In the genomic region with DNA sequence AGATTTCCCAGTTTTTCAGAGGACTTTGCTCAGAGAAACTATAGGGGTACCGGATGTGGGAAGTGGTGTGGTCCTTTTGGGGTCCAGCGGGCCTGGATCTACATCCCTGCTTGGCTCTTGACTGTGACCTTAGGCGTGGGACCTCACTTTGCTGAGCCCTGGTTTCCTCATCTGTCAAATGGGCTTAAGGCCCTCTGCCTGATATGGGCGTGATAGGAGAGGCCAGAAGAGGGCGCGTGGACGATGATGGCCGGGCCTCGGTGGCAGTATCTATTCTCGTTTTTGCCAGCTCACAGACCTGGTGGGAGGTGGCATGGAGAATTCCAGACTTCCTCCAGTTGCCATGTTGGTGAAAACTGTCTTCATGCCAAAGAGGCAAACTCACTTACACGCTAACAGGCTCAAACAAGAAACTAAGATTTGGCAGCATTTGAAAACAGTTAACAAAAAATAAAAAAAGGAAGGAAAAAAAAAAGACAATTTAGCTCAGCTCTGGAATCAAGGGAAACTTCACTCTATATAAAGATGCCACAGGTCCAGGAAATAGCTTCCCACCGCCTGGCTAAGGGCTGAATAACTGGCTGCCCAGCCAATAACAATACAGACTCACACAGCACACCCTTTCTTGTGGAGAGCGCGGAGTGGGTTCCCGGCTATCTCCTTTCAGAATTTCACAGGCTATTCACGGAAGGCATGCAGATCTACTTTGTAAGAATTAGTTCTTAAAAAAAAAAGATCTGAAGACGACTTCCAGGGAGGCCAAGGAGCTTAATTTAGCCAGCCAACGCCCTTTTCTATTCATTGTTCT, we compare ENCODE assay signal across 9 cellular contexts. TPM values are rescaled to one million over a fixed set of nuclear protein-coding genes. Genes with fewer than 3 reads are reported as not detected.
A peak's percentile ranks its signal among the peaks of the same experiment; 100 is the strongest.
DNase-seq lines count a peak whose midpoint lies in the region; ATAC-seq and TF ChIP-seq lines count a peak whose summit lies in the region.
"Had no signal": no experiment of that assay in that cellular context is flagged by ENCODE, and none has a peak within 500 bp of the region (broad histone marks: within the 10 kb centered on the region; RNA-seq: fewer than 3 reads in every experiment).

No MANE protein-coding gene starts in this region.

- H3K4me1 Mint-ChIP-seq in memory B cell = peaks cover 15% of the 10 kb centered on the region

- peak overlapping the region in 57 of 59 donors; percentile 34 to 95 (median 86) for H3K27ac ChIP-seq in dorsolateral prefrontal cortex
- H3K27ac ChIP-seq in uterus = peak overlapping the region; percentile 94 to 95
- H3K27ac ChIP-seq: HL-60 had no signal

- CTCF ChIA-PET in BJ (lab: Yijun Ruan, JAX) = interaction anchor here (0.6 to 3.6 kb wide), 21 partner anchors 8 to 1255 kb away, joined by 3 to 34 read pairs (median 3); partner anchors contain the start of gene RPL26L1

- H3K36me3 Mint-ChIP-seq in memory B cell = peaks cover 4% of the 10 kb centered on the region

- TF ChIP-seq POLR2A in uterus (IDR thresholded peaks at IDR 0.05) = no peak

- peaks cover 34% of the 10 kb centered on the region for H3K27me3 Mint-ChIP-seq in memory B cell

- H3K27me3 ChIP-seq in BJ (ENCODE audit: control insufficient read depth, insufficient read depth, low read length) (no peaks in the 10 kb centered on the region), dorsolateral prefrontal cortex (no peaks in the 10 kb centered on the region), uterus (no peaks in the 10 kb centered on the region)

- H3K36me3 ChIP-seq in BJ (ENCODE audit: control insufficient read depth, insufficient read depth, low read length) (peaks cover 1% of the 10 kb centered on the region), uterus (no peaks in the 10 kb centered on the region)

- peak; percentile 39 for DNase-seq in BJ (ENCODE audit: low read depth)
- DNase-seq in NCI-H2227 (lab: John Stamatoyannopoulos, UW; ENCODE audit: unreplicated experiment) = peak; percentile 43
- DNase-seq in dorsolateral prefrontal cortex = peak in 4 of 10 donors; percentile 48 to 60 (median 52)
- no peak for DNase-seq in memory B cell (ENCODE audit: low spot score in 2 of 2)
- peak in 1 of 2 donors; percentile 64 for DNase-seq in uterus
- DNase-seq in NCI-H2029 treated with DMSO at 0.1 percent for 48 hours (lab: John Stamatoyannopoulos, UW) = no peak

- no peaks in the 10 kb centered on the region for H3K9me3 ChIP-seq in uterus

- intact Hi-C loops in dorsolateral prefrontal cortex (cut with DNase I) = loop anchor here (5.0 to 10.0 kb wide), 4 partner anchors 40 to 170 kb away; partner anchors contain the start of gene UBTD2 (in 2 of the 2)
- intact Hi-C loops in uterus (cut with DNase I; ENCODE audit: low total_unique reads) = loop anchor here (5.0 kb wide), 2 partner anchors 35 to 165 kb away; no protein-coding TSS in a partner anchor

- H3K27ac Mint-ChIP-seq in memory B cell = no peak overlapping the region

- peak overlapping the region; percentile 80 for H3K4me3 Mint-ChIP-seq in memory B cell

- TF ChIP-seq CTCF in BJ (IDR thresholded peaks at IDR 0.05; ENCODE audit: insufficient read depth, low read depth, low read length) = no peak
- peak in 3 of 56 donors; percentile 13 to 28 (median 15) for TF ChIP-seq CTCF in dorsolateral prefrontal cortex (IDR thresholded peaks at IDR 0.05 in 54 of 56, conservative IDR thresholded peaks at IDR 0.05 in 2 of 56; ENCODE audit: low read depth in 1 of 56, partially characterized antibody in 56 of 56)
- peak in 1 of 4 experiments; percentile 18 for TF ChIP-seq CTCF in uterus (IDR thresholded peaks at IDR 0.05)

- peaks cover 2% of the 10 kb centered on the region for H3K9me3 Mint-ChIP-seq in memory B cell

- H3K4me1 ChIP-seq in uterus = peaks cover 4 to 19% of the 10 kb centered on the region in 2 donors

- ATAC-seq in memory B cell (ENCODE audit: low read depth) (no peak), GM18870 (IDR thresholded peaks at IDR 0.05; ENCODE audit: unreplicated experiment) (no peak), HG02852 (IDR thresholded peaks at IDR 0.05; ENCODE audit: unreplicated experiment) (no peak)

- POLR2A ChIA-PET in BJ (lab: Charles Lee) = interaction anchor here (0.5 to 0.7 kb wide), 3 partner anchors 246 to 355 kb away, joined by 3 read pairs; no protein-coding TSS in a partner anchor

- peak overlapping the region; percentile 88 for H3K4me3 ChIP-seq in BJ (ENCODE audit: low read depth, low read length)
- H3K4me3 ChIP-seq in dorsolateral prefrontal cortex = peak overlapping the region; percentile 52 to 94 (median 79)
- H3K4me3 ChIP-seq in uterus = peak overlapping the region; percentile 71 to 96

RNA-seq across cellular contexts. Expression of gene SH3PXD2B, which starts 1.7 kb away (rescaled TPM):
- polyA plus RNA-seq in BJ (2011; rRNA removed) = 11.6 and 15.5 TPM in 2 replicates
- polyA minus RNA-seq in BJ (2011; rRNA and poly(A)+ RNA removed) = 14.1 and 15.0 TPM in 2 replicates
- total RNA-seq in dorsolateral prefrontal cortex (10 to 100 TPM in 119 of 120 experiments, 1 to 10 TPM in 1; 9.2 to 63.2 (median 19.7) TPM), uterus (10 to 100 TPM; 26.1 to 82.6 (median 31.0) TPM)

Comparison
In these comparisons a context has a peak if more than half of its experiments do, and no peak if none do; other contexts are left out.
1. DNase-seq: peak in BJ (single experiment) and NCI-H2227 (single experiment); none in memory B cell (0 of 2) and NCI-H2029 treated with DMSO at 0.1 percent for 48 hours (single experiment).
2. Peak in every context shown above with its lines, with median percentiles within 50 percentile points of each other: H3K4me3 ChIP-seq.